Comparison of ENCODE assay signal across 13 cellular contexts in genomic region chr2:111918383-111918806, GRCh38. TPM values are rescaled to one million over a fixed set of nuclear protein-coding genes. Genes with fewer than 3 reads are reported as not detected.
DNase-seq lines count a peak whose midpoint lies in the region; ATAC-seq and TF ChIP-seq lines count a peak whose summit lies in the region.
"Had no signal": no experiment of that assay in that cellular context is flagged by ENCODE, and none has a peak within 500 bp of the region (broad histone marks: within the 10 kb centered on the region; RNA-seq: fewer than 3 reads in every experiment).

No MANE protein-coding gene starts in this region.

- no peak for ATAC-seq in left lobe of liver
- ATAC-seq: naive thymus-derived CD4-positive, alpha-beta T cell; sciatic nerve had no signal

- DNase-seq in NCI-H1105 treated with DMSO at 0.1 percent for 48 hours (lab: John Stamatoyannopoulos, UW) (peak; percentile 5), NCI-H1105 (lab: John Stamatoyannopoulos, UW) (no peak), OCI-M2 (lab: John Stamatoyannopoulos, UW; ENCODE audit: unreplicated experiment) (peak; percentile 3), erythroblast (lab: John Stamatoyannopoulos, UW) (peak; percentile 83 to 86), stromal cell of bone marrow (ENCODE audit: low read depth) (peak; percentile 68), globus pallidus (ENCODE audit: low spot score) (no peak), left lobe of liver (ENCODE audit: low spot score) (no peak), T-helper 9 cell (no peak)
- DNase-seq: activated CD4-positive, alpha-beta T cell treated with anti-CD3 and anti-CD28 coated beads for 4 hours; activated gamma-delta T cell treated with Interleukin-2 at 50 U/mL for 16 hours; foreskin melanocyte; naive thymus-derived CD4-positive, alpha-beta T cell had no signal

- TF ChIP-seq POLR2A in erythroblast (IDR thresholded peaks at IDR 0.05; ENCODE audit: low read length) = no peak

RNA-seq across cellular contexts. Expression of gene MERTK, which starts 20.0 kb away (rescaled TPM):
- 14.3 TPM for total RNA-seq in left lobe of liver

RNA-seq across cellular contexts. Expression of gene ANAPC1, which starts 34.4 kb away (rescaled TPM):
- 13.5 TPM for total RNA-seq in left lobe of liver

Comparison
In these comparisons a context has a peak if more than half of its experiments do, and no peak if none do; other contexts are left out.
1. DNase-seq: peak in NCI-H1105 treated with DMSO at 0.1 percent for 48 hours (single experiment), OCI-M2 (single experiment), erythroblast (2 of 2) and stromal cell of bone marrow (single experiment); none in NCI-H1105 (single experiment), globus pallidus (single experiment), left lobe of liver (single experiment) and T-helper 9 cell (single experiment).